1 cellular context compared by ENCODE assay signal in genomic region chr22:36741204-36741793, GRCh38.
TF ChIP-seq lines count a peak whose summit lies in the region.

No MANE protein-coding gene starts in this region.

TF ChIP-seq in GM12878, 131 proteins besides CTCF, POLR2A, EP300 and RAD21 (continued from another document):
- TF ChIP-seq RB1 (IDR thresholded peaks at IDR 0.05; ENCODE audit: borderline replicate concordance) (no peak), SUPT20H (IDR thresholded peaks at IDR 0.05; ENCODE audit: borderline replicate concordance, control insufficient read depth, low read depth, low read length) (no peak), EED (IDR thresholded peaks at IDR 0.05; ENCODE audit: low read depth) (no peak), SIX5 (IDR thresholded peaks at IDR 0.05; ENCODE audit: low read depth, low read length, severe bottlenecking) (peak; percentile 67), SREBF2 (IDR thresholded peaks at IDR 0.05; ENCODE audit: low read length) (no peak), CREM (IDR thresholded peaks at IDR 0.05; ENCODE audit: low read depth) (no peak), ATF7 (IDR thresholded peaks at IDR 0.05; ENCODE audit: low read depth) (no peak), SMARCA5 (IDR thresholded peaks at IDR 0.05) (no peak), E2F8 (IDR thresholded peaks at IDR 0.05; ENCODE audit: low read depth, partially characterized antibody) (no peak), CHD2 (IDR thresholded peaks at IDR 0.05; ENCODE audit: borderline replicate concordance, low read depth, low read length) (no peak), ZBED1 (IDR thresholded peaks at IDR 0.05; ENCODE audit: borderline replicate concordance) (no peak), MXI1 (IDR thresholded peaks at IDR 0.05; ENCODE audit: low read depth, low read length) (no peak), NR2C1 (IDR thresholded peaks at IDR 0.05) (no peak), ZSCAN29 (IDR thresholded peaks at IDR 0.05) (no peak), ZBTB40 (IDR thresholded peaks at IDR 0.05; ENCODE audit: borderline replicate concordance) (peak; percentile 78), ZNF622 (IDR thresholded peaks at IDR 0.05) (no peak), HDAC6 (IDR thresholded peaks at IDR 0.05; ENCODE audit: unreplicated experiment) (no peak), PAX5 (IDR thresholded peaks at IDR 0.05; ENCODE audit: borderline replicate concordance, low read depth, low read length) (no peak), MEF2B (IDR thresholded peaks at IDR 0.05; ENCODE audit: partially characterized antibody, poor library complexity, severe bottlenecking) (no peak), SREBF1 (IDR thresholded peaks at IDR 0.05; ENCODE audit: low read length) (no peak), YY1 (IDR thresholded peaks at IDR 0.05; ENCODE audit: low read depth, low read length) (0 out of 2 replicates have a peak, but pooled peaks have one; percentile 20), ELK1 (IDR thresholded peaks at IDR 0.05; ENCODE audit: low read depth, low read length) (no peak), SPI1 (IDR thresholded peaks at IDR 0.05; ENCODE audit: borderline replicate concordance, insufficient read depth, low read depth, low read length) (0 out of 2 replicates have a peak, but pooled peaks have one; percentile 7), CREB1 (IDR thresholded peaks at IDR 0.05; ENCODE audit: low read depth) (peak; percentile 24; the same call in 1 of the 2 replicates), SMAD5 (IDR thresholded peaks at IDR 0.05; ENCODE audit: low read depth) (no peak), ZNF217 (IDR thresholded peaks at IDR 0.05) (no peak)
- TF ChIP-seq, protein P1, sequence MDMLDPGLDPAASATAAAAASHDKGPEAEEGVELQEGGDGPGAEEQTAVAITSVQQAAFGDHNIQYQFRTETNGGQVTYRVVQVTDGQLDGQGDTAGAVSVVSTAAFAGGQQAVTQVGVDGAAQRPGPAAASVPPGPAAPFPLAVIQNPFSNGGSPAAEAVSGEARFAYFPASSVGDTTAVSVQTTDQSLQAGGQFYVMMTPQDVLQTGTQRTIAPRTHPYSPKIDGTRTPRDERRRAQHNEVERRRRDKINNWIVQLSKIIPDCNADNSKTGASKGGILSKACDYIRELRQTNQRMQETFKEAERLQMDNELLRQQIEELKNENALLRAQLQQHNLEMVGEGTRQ (IDR thresholded peaks at IDR 0.05; ENCODE audit: borderline replicate concordance, low read depth, low read length), result peak; percentile 13; the same call in 1 of the 2 replicates
- TF ChIP-seq, protein P2, sequence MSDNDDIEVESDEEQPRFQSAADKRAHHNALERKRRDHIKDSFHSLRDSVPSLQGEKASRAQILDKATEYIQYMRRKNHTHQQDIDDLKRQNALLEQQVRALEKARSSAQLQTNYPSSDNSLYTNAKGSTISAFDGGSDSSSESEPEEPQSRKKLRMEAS (IDR thresholded peaks at IDR 0.05; ENCODE audit: low read depth, low read length), result no peak
- TF ChIP-seq, protein P3, sequence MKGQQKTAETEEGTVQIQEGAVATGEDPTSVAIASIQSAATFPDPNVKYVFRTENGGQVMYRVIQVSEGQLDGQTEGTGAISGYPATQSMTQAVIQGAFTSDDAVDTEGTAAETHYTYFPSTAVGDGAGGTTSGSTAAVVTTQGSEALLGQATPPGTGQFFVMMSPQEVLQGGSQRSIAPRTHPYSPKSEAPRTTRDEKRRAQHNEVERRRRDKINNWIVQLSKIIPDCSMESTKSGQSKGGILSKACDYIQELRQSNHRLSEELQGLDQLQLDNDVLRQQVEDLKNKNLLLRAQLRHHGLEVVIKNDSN (IDR thresholded peaks at IDR 0.05; ENCODE audit: borderline replicate concordance, extremely low read length, insufficient read depth, low read depth, low read length), result peak; percentile 69
- TF ChIP-seq, protein P4, sequence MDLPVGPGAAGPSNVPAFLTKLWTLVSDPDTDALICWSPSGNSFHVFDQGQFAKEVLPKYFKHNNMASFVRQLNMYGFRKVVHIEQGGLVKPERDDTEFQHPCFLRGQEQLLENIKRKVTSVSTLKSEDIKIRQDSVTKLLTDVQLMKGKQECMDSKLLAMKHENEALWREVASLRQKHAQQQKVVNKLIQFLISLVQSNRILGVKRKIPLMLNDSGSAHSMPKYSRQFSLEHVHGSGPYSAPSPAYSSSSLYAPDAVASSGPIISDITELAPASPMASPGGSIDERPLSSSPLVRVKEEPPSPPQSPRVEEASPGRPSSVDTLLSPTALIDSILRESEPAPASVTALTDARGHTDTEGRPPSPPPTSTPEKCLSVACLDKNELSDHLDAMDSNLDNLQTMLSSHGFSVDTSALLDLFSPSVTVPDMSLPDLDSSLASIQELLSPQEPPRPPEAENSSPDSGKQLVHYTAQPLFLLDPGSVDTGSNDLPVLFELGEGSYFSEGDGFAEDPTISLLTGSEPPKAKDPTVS (IDR thresholded peaks at IDR 0.05; ENCODE audit: low read depth, low read length), result no peak
